Comparison of ENCODE assay signal across 8 cellular contexts in genomic region chr7:77415822-77416620, GRCh38. TPM values are rescaled to one million over a fixed set of nuclear protein-coding genes. Genes with fewer than 3 reads are reported as not detected.
DNase-seq lines count a peak whose midpoint lies in the region; ATAC-seq and TF ChIP-seq lines count a peak whose summit lies in the region.

A gene with protein sequence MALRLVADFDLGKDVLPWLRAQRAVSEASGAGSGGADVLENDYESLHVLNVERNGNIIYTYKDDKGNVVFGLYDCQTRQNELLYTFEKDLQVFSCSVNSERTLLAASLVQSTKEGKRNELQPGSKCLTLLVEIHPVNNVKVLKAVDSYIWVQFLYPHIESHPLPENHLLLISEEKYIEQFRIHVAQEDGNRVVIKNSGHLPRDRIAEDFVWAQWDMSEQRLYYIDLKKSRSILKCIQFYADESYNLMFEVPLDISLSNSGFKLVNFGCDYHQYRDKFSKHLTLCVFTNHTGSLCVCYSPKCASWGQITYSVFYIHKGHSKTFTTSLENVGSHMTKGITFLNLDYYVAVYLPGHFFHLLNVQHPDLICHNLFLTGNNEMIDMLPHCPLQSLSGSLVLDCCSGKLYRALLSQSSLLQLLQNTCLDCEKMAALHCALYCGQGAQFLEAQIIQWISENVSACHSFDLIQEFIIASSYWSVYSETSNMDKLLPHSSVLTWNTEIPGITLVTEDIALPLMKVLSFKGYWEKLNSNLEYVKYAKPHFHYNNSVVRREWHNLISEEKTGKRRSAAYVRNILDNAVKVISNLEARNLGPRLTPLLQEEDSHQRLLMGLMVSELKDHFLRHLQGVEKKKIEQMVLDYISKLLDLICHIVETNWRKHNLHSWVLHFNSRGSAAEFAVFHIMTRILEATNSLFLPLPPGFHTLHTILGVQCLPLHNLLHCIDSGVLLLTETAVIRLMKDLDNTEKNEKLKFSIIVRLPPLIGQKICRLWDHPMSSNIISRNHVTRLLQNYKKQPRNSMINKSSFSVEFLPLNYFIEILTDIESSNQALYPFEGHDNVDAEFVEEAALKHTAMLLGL (minus strand): TSS chr7:77416349. CDS start chr7:77416321, 28 bp downstream.

- no peaks in the 10 kb centered on the region for H3K36me3 Mint-ChIP-seq in GM23338 (ENCODE audit: low read depth)

- H3K4me3 Mint-ChIP-seq in GM23338, result peak within 1 kb of the TSS; percentile 66

- H4K20me1 ChIP-seq in GM23338 (replicated peaks; ENCODE audit: insufficient read depth), result no peaks in the 10 kb centered on the region

- H3K4me3 ChIP-seq in GM23338 (peak within 1 kb of the TSS; percentile 64), NB4 (ENCODE audit: low read depth, low read length) (peak within 1 kb of the TSS; percentile 41)

- peaks cover 34% of the 10 kb centered on the region for H3K27me3 ChIP-seq in GM23338 (ENCODE audit: insufficient read depth)

- peak within 1 kb of the TSS; percentile 88 for H3K4me2 ChIP-seq in GM23338

- H3K27ac Mint-ChIP-seq in GM23338, result no peak within 1 kb of the TSS

- TF ChIP-seq CTCF in GM10266 (IDR thresholded peaks at IDR 0.05; ENCODE audit: control insufficient read depth, insufficient read depth, low read depth, missing control alignments) (peak; percentile 10), GM23338 (conservative IDR thresholded peaks at IDR 0.05; ENCODE audit: low read depth in 2 of 2) (no peak), NB4 (IDR thresholded peaks at IDR 0.05; ENCODE audit: low read depth, low read length) (no peak)

- H3K9me3 Mint-ChIP-seq in GM23338, result no peaks in the 10 kb centered on the region

- ATAC-seq in GM23338, result peak; percentile 84

- peak within 1 kb of the TSS; percentile 92 for H2AFZ ChIP-seq in GM23338

- H3K27ac ChIP-seq in GM23338 (ENCODE audit: low read depth), result no peak within 1 kb of the TSS

- no peaks in the 10 kb centered on the region for H3K9me2 ChIP-seq in GM23338 (ENCODE audit: insufficient read depth)

- no peaks in the 10 kb centered on the region for H3K36me3 ChIP-seq in GM23338 (ENCODE audit: insufficient read depth)

- peaks cover 19% of the 10 kb centered on the region; the same call in 1 of the 2 replicates for H3F3A ChIP-seq in GM23338 (replicated peaks; ENCODE audit: low read depth)

- peak; percentile 80 for DNase-seq in GM10266 (ENCODE audit: extremely low spot score)
- DNase-seq in GM23338 (ENCODE audit: low spot score), result peak; percentile 74
- DNase-seq in NB4 (ENCODE audit: low read depth), result peak; percentile 65
- peak; percentile 49 for DNase-seq in activated CD4-positive, alpha-beta T cell treated with anti-CD3 and anti-CD28 coated beads, Interleukin-2, amount 50 U/mL, for 1 hour
- DNase-seq in ecto neural progenitor cell (ENCODE audit: low spot score), result peak; percentile 68
- peak; percentile 34 to 50 for DNase-seq in lung microvascular endothelial cell (ENCODE audit: low read depth in 2 of 2)
- peak; percentile 46 for DNase-seq in stimulated activated CD8-positive, alpha-beta memory T cell treated with anti-CD3 and anti-CD28 coated beads, Interleukin-4, amount 100 ng/mL, for 48 hours
- DNase-seq in MV-4-11 (lab: John Stamatoyannopoulos, UW), result no peak

- peaks cover 43% of the 10 kb centered on the region for H3K4me1 Mint-ChIP-seq in GM23338

- H3K79me2 ChIP-seq in GM23338 (replicated peaks; ENCODE audit: insufficient read depth), result no peaks in the 10 kb centered on the region

- peaks cover 19% of the 10 kb centered on the region for H3K27me3 Mint-ChIP-seq in GM23338 (ENCODE audit: insufficient read depth, low read depth, poor library complexity)

- no peak for TF ChIP-seq POLR2A in NB4 (IDR thresholded peaks at IDR 0.05; ENCODE audit: extremely low read depth, insufficient read length)

- H3K4me1 ChIP-seq in GM23338 (ENCODE audit: insufficient read depth), result peaks cover 37% of the 10 kb centered on the region

TF ChIP-seq in GM23338, 12 proteins besides CTCF, POLR2A, EP300 and RAD21 (continues in another document):
- TF ChIP-seq NANOG (IDR thresholded peaks at IDR 0.05; ENCODE audit: borderline replicate concordance) (no peak), CREB1 (CRISPR knock-in tag; IDR thresholded peaks at IDR 0.05; ENCODE audit: low read depth) (no peak), ZNF114 (CRISPR knock-in tag; IDR thresholded peaks at IDR 0.05) (no peak), EZH2 (IDR thresholded peaks at IDR 0.05; ENCODE audit: low read depth, unreplicated experiment) (no peak), ZNF331 (CRISPR knock-in tag; IDR thresholded peaks at IDR 0.05; ENCODE audit: low read depth) (no peak), EZH2phosphoT487 (IDR thresholded peaks at IDR 0.05; ENCODE audit: unreplicated experiment) (no peak), POLR2AphosphoS5 (IDR thresholded peaks at IDR 0.05; ENCODE audit: low read depth) (no peak), JUNB (IDR thresholded peaks at IDR 0.05; ENCODE audit: unreplicated experiment) (no peak), ETS1 (IDR thresholded peaks at IDR 0.05) (no peak)
- TF ChIP-seq, protein P1, sequence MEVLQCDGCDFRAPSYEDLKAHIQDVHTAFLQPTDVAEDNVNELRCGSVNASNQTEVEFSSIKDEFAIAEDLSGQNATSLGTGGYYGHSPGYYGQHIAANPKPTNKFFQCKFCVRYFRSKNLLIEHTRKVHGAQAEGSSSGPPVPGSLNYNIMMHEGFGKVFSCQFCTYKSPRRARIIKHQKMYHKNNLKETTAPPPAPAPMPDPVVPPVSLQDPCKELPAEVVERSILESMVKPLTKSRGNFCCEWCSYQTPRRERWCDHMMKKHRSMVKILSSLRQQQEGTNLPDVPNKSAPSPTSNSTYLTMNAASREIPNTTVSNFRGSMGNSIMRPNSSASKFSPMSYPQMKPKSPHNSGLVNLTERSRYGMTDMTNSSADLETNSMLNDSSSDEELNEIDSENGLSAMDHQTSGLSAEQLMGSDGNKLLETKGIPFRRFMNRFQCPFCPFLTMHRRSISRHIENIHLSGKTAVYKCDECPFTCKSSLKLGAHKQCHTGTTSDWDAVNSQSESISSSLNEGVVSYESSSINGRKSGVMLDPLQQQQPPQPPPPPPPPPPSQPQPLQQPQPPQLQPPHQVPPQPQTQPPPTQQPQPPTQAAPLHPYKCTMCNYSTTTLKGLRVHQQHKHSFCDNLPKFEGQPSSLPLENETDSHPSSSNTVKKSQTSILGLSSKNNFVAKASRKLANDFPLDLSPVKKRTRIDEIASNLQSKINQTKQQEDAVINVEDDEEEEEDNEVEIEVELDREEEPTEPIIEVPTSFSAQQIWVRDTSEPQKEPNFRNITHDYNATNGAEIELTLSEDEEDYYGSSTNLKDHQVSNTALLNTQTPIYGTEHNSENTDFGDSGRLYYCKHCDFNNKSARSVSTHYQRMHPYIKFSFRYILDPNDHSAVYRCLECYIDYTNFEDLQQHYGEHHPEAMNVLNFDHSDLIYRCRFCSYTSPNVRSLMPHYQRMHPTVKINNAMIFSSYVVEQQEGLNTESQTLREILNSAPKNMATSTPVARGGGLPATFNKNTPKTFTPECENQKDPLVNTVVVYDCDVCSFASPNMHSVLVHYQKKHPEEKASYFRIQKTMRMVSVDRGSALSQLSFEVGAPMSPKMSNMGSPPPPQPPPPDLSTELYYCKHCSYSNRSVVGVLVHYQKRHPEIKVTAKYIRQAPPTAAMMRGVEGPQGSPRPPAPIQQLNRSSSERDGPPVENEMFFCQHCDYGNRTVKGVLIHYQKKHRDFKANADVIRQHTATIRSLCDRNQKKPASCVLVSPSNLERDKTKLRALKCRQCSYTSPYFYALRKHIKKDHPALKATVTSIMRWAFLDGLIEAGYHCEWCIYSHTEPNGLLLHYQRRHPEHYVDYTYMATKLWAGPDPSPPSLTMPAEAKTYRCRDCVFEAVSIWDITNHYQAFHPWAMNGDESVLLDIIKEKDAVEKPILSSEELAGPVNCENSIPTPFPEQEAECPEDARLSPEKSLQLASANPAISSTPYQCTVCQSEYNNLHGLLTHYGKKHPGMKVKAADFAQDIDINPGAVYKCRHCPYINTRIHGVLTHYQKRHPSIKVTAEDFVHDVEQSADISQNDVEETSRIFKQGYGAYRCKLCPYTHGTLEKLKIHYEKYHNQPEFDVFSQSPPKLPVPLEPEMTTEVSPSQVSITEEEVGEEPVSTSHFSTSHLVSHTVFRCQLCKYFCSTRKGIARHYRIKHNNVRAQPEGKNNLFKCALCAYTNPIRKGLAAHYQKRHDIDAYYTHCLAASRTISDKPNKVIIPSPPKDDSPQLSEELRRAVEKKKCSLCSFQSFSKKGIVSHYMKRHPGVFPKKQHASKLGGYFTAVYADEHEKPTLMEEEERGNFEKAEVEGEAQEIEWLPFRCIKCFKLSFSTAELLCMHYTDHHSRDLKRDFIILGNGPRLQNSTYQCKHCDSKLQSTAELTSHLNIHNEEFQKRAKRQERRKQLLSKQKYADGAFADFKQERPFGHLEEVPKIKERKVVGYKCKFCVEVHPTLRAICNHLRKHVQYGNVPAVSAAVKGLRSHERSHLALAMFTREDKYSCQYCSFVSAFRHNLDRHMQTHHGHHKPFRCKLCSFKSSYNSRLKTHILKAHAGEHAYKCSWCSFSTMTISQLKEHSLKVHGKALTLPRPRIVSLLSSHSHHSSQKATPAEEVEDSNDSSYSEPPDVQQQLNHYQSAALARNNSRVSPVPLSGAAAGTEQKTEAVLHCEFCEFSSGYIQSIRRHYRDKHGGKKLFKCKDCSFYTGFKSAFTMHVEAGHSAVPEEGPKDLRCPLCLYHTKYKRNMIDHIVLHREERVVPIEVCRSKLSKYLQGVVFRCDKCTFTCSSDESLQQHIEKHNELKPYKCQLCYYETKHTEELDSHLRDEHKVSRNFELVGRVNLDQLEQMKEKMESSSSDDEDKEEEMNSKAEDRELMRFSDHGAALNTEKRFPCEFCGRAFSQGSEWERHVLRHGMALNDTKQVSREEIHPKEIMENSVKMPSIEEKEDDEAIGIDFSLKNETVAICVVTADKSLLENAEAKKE (CRISPR knock-in tag; IDR thresholded peaks at IDR 0.05), result no peak

RNA-seq across cellular contexts. Expression of the gene that starts here (rescaled TPM):
- 1.1 and 1.2 TPM in 2 replicates for total RNA-seq in GM23338 (2014; rRNA removed; shearing (Covaris generic))
- polyA plus RNA-seq in GM23338 (2016; fragmentation: Nextera tagmentation; extraction: Ambion mirVana), result 0.50 and 0.63 TPM in 2 replicates
- total RNA-seq in lung microvascular endothelial cell, result 2.0 and 3.6 TPM in 2 replicates
